8 cellular contexts compared by ENCODE assay signal in the genomic region with DNA sequence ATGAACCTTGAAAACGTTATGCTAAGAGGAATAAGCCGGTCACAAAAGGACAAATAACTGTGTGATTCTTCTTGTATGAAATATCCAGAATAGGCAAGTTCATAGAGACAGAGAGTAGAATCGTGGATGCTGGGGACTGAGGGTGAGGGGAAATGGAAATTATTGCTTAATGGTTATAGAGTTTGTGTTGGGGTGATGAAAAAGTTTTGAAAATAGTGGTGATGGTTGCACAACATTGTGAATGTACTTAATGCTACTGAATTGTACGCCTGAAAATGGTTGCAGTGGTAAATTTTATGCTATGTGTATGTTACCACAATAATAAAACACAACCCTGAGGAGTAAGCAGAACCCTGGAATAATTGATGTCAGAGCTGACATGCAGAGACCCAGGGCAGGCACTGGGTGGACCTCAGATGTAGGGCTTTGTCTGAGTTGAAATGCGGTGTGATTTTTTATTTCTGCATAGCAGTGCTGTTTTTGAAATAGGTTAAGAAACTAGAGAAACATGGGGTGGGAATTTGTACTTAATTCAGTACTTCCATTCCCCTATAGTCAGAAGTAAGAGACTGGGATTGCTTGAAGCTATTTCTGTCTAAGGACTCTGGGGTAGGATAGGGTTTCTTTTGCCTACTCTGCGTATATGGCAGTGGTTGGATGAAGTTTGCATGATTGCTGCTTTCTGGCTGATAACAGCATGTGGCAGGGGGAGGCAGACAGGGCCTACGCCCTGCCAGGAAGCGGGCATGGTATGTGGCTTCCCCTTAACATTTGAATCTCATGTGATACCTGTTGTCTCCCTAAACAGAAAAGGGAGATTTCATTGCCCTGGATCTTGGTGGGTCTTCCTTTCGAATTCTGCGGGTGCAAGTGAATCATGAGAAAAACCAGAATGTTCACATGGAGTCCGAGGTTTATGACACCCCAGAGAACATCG. TPM values are rescaled to one million over a fixed set of nuclear protein-coding genes. Genes with fewer than 3 reads are reported as not detected.
DNase-seq lines count a peak whose midpoint lies in the region; ATAC-seq and TF ChIP-seq lines count a peak whose summit lies in the region.

No MANE protein-coding gene starts in this region.

- H3K9me3 Mint-ChIP-seq in activated naive CD4-positive, alpha-beta T cell treated with anti-CD3 and anti-CD28 coated beads, Interleukin-2, amount 10 ng/mL, durations not matched to agents 7 days and 5 days = no peaks in the 10 kb centered on the region
- no peaks in the 10 kb centered on the region for H3K9me3 Mint-ChIP-seq in mesothelial cell of epicardium

- no peak for ATAC-seq in GM21447 (IDR thresholded peaks at IDR 0.05; ENCODE audit: unreplicated experiment)

- peaks cover 66% of the 10 kb centered on the region for H3K4me1 Mint-ChIP-seq in activated naive CD4-positive, alpha-beta T cell treated with anti-CD3 and anti-CD28 coated beads, Interleukin-2, amount 10 ng/mL, durations not matched to agents 7 days and 5 days
- peaks cover 10% of the 10 kb centered on the region for H3K4me1 Mint-ChIP-seq in mesothelial cell of epicardium

- CTCF ChIA-PET in activated naive CD4-positive, alpha-beta T cell treated with anti-CD3 and anti-CD28 coated beads, Interleukin-2, amount 10 ng/mL, durations not matched to agents 7 days and 5 days (lab: Charles Lee) = no interaction called here

- H3K27ac Mint-ChIP-seq in activated naive CD4-positive, alpha-beta T cell treated with anti-CD3 and anti-CD28 coated beads, Interleukin-2, amount 10 ng/mL, durations not matched to agents 7 days and 5 days = peak overlapping the region; percentile 82
- H3K27ac Mint-ChIP-seq in mesothelial cell of epicardium = peak overlapping the region; percentile 3

- no peaks in the 10 kb centered on the region for H3K27me3 Mint-ChIP-seq in activated naive CD4-positive, alpha-beta T cell treated with anti-CD3 and anti-CD28 coated beads, Interleukin-2, amount 10 ng/mL, durations not matched to agents 7 days and 5 days
- H3K27me3 Mint-ChIP-seq in mesothelial cell of epicardium (ENCODE audit: low read depth) = no peaks in the 10 kb centered on the region

- peaks cover 34% of the 10 kb centered on the region for H3K36me3 Mint-ChIP-seq in activated naive CD4-positive, alpha-beta T cell treated with anti-CD3 and anti-CD28 coated beads, Interleukin-2, amount 10 ng/mL, durations not matched to agents 7 days and 5 days
- peaks cover 6% of the 10 kb centered on the region for H3K36me3 Mint-ChIP-seq in mesothelial cell of epicardium

- TF ChIP-seq CTCF in mesothelial cell of epicardium (IDR thresholded peaks at IDR 0.05; ENCODE audit: unreplicated experiment) = no peak

- peak overlapping the region; percentile 24 for H3K4me3 Mint-ChIP-seq in activated naive CD4-positive, alpha-beta T cell treated with anti-CD3 and anti-CD28 coated beads, Interleukin-2, amount 10 ng/mL, durations not matched to agents 7 days and 5 days
- H3K4me3 Mint-ChIP-seq in mesothelial cell of epicardium = no peak overlapping the region

- DNase-seq in CD1c-positive myeloid dendritic cell (ENCODE audit: extremely low spot score) (peak; percentile 47), Kasumi-1 (lab: John Stamatoyannopoulos, UW) (peak; percentile 35 to 36), mesothelial cell of epicardium (ENCODE audit: low spot score in 2 of 2, unreplicated experiment in 2 of 2) (no peak), NCI-H2029 treated with DMSO at 0.1 percent for 48 hours (lab: John Stamatoyannopoulos, UW) (no peak), COLO829 (ENCODE audit: low spot score) (no peak), NCI-H1417 treated with DMSO at 0.1 percent for 48 hours (lab: John Stamatoyannopoulos, UW) (no peak)
- DNase-seq in activated naive CD4-positive, alpha-beta T cell treated with anti-CD3 and anti-CD28 coated beads, Interleukin-2, amount 10 ng/mL, durations not matched to agents 7 days and 5 days = peak; percentile 66

RNA-seq across cellular contexts. Expression of a gene that starts 57.4 kb away (rescaled TPM):
- not detected in 3 replicates for total RNA-seq in mesothelial cell of epicardium

Comparison
In these comparisons a context has a peak if more than half of its experiments do, and no peak if none do; other contexts are left out.
1. DNase-seq: peak in CD1c-positive myeloid dendritic cell (single experiment), Kasumi-1 (2 of 2) and activated naive CD4-positive, alpha-beta T cell treated with anti-CD3 and anti-CD28 coated beads, Interleukin-2, amount 10 ng/mL, durations not matched to agents 7 days and 5 days (single experiment); none in mesothelial cell of epicardium (0 of 2), NCI-H2029 treated with DMSO at 0.1 percent for 48 hours (single experiment), COLO829 (single experiment) and NCI-H1417 treated with DMSO at 0.1 percent for 48 hours (single experiment).